ENCODE assay signal across 1 cellular context in the genomic region with DNA sequence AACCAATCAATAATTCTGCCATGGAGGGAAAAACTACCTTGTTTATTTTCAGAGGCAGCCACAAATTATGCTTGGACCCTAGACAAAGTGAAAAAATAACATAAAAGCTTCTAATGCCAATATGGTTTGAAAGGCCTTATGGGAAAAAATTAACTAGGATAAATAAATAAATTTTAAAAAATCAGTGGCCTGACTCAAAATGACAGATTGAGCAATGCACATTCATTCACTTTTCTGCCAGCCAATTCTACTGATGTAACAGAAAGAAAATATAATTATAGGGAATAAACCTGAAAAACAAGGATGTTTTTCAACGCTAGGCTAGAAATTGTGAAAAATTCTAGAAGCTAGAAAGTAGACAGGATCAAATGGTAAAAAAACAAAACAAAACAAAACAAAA.
TF ChIP-seq lines count a peak whose summit lies in the region.

No MANE protein-coding gene starts in this region.

TF ChIP-seq in WTC11, 78 proteins besides CTCF, POLR2A, EP300 and RAD21 (continued from another document):
- TF ChIP-seq, protein P1, sequence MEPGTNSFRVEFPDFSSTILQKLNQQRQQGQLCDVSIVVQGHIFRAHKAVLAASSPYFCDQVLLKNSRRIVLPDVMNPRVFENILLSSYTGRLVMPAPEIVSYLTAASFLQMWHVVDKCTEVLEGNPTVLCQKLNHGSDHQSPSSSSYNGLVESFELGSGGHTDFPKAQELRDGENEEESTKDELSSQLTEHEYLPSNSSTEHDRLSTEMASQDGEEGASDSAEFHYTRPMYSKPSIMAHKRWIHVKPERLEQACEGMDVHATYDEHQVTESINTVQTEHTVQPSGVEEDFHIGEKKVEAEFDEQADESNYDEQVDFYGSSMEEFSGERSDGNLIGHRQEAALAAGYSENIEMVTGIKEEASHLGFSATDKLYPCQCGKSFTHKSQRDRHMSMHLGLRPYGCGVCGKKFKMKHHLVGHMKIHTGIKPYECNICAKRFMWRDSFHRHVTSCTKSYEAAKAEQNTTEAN (CRISPR knock-in tag; IDR thresholded peaks at IDR 0.05) = no peak
- no peak for TF ChIP-seq ZNF671 (CRISPR knock-in tag; IDR thresholded peaks at IDR 0.05)
- TF ChIP-seq ZMAT4 (CRISPR knock-in tag; IDR thresholded peaks at IDR 0.05) = no peak
- no peak for TF ChIP-seq FOXJ3 (CRISPR knock-in tag; IDR thresholded peaks at IDR 0.05; ENCODE audit: borderline replicate concordance)
- TF ChIP-seq ZNF396 (CRISPR knock-in tag; IDR thresholded peaks at IDR 0.05; ENCODE audit: borderline replicate concordance) = no peak
- no peak for TF ChIP-seq ZNF121 (CRISPR knock-in tag; IDR thresholded peaks at IDR 0.05)
- no peak for TF ChIP-seq HMGA2 (CRISPR knock-in tag; IDR thresholded peaks at IDR 0.05)
- TF ChIP-seq USF1 (CRISPR knock-in tag; IDR thresholded peaks at IDR 0.05) = no peak
- TF ChIP-seq USF2 (CRISPR knock-in tag; IDR thresholded peaks at IDR 0.05) = no peak
- no peak for TF ChIP-seq ZNF219 (CRISPR knock-in tag; IDR thresholded peaks at IDR 0.05; ENCODE audit: borderline replicate concordance)
- no peak for TF ChIP-seq GABPB1 (CRISPR knock-in tag; IDR thresholded peaks at IDR 0.05)
- TF ChIP-seq JAZF1 (CRISPR knock-in tag; IDR thresholded peaks at IDR 0.05) = no peak
- TF ChIP-seq, protein P2, sequence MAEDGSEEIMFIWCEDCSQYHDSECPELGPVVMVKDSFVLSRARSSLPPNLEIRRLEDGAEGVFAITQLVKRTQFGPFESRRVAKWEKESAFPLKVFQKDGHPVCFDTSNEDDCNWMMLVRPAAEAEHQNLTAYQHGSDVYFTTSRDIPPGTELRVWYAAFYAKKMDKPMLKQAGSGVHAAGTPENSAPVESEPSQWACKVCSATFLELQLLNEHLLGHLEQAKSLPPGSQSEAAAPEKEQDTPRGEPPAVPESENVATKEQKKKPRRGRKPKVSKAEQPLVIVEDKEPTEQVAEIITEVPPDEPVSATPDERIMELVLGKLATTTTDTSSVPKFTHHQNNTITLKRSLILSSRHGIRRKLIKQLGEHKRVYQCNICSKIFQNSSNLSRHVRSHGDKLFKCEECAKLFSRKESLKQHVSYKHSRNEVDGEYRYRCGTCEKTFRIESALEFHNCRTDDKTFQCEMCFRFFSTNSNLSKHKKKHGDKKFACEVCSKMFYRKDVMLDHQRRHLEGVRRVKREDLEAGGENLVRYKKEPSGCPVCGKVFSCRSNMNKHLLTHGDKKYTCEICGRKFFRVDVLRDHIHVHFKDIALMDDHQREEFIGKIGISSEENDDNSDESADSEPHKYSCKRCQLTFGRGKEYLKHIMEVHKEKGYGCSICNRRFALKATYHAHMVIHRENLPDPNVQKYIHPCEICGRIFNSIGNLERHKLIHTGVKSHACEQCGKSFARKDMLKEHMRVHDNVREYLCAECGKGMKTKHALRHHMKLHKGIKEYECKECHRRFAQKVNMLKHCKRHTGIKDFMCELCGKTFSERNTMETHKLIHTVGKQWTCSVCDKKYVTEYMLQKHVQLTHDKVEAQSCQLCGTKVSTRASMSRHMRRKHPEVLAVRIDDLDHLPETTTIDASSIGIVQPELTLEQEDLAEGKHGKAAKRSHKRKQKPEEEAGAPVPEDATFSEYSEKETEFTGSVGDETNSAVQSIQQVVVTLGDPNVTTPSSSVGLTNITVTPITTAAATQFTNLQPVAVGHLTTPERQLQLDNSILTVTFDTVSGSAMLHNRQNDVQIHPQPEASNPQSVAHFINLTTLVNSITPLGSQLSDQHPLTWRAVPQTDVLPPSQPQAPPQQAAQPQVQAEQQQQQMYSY (CRISPR knock-in tag; IDR thresholded peaks at IDR 0.05) = no peak
- TF ChIP-seq ZNF425 (CRISPR knock-in tag; conservative IDR thresholded peaks at IDR 0.05) = no peak
- TF ChIP-seq NR3C1 (CRISPR knock-in tag; conservative IDR thresholded peaks at IDR 0.05; ENCODE audit: low read depth) = no peak
- TF ChIP-seq TP53 (CRISPR knock-in tag; IDR thresholded peaks at IDR 0.05) = no peak
